In genomic region chrX:154821523-154821922, GRCh38 we compare ENCODE assay signal across 38 cellular contexts. TPM values are rescaled to one million over a fixed set of nuclear protein-coding genes. Genes with fewer than 3 reads are reported as not detected.
"Had no signal": no experiment of that assay in that cellular context is flagged by ENCODE, and none has a peak within 500 bp of the region (broad histone marks: within the 10 kb centered on the region; RNA-seq: fewer than 3 reads in every experiment).

No MANE protein-coding gene starts in this region.

- H3K27me3 Mint-ChIP-seq: stimulated activated naive CD8-positive, alpha-beta T cell treated with anti-CD3 and anti-CD28 coated beads, Interleukin-15, amount 100 ng/mL, for 72 hours had no signal

- H3K27me3 ChIP-seq: gastrocnemius medialis, heart left ventricle, hepatocyte, left lung, neural progenitor cell, right atrium auricular region, thyroid gland, vagina had no signal

- H3K36me3 ChIP-seq: gastrocnemius medialis, heart left ventricle, left lung, neural progenitor cell, prostate gland, right atrium auricular region, thyroid gland, vagina had no signal

- H3K4me1 Mint-ChIP-seq: nephron; stimulated activated naive CD8-positive, alpha-beta T cell treated with anti-CD3 and anti-CD28 coated beads, Interleukin-15, amount 100 ng/mL, for 72 hours had no signal

- H3K9ac ChIP-seq: neural progenitor cell had no signal

- H3K79me2 ChIP-seq: hepatocyte had no signal

- ATAC-seq: esophagus mucosa; gastrocnemius medialis; heart left ventricle; left cardiac atrium; left lung; naive thymus-derived CD4-positive, alpha-beta T cell; sciatic nerve; stimulated activated naive CD8-positive, alpha-beta T cell treated with anti-CD3 and anti-CD28 coated beads, Interleukin-15, amount 100 ng/mL, for 72 hours had no signal

- H3K9me3 Mint-ChIP-seq: naive thymus-derived CD4-positive, alpha-beta T cell; stimulated activated naive CD8-positive, alpha-beta T cell treated with anti-CD3 and anti-CD28 coated beads, Interleukin-15, amount 100 ng/mL, for 72 hours had no signal

- H3K4me2 ChIP-seq: hepatocyte, neural progenitor cell, smooth muscle cell had no signal

- H3K27ac Mint-ChIP-seq: naive thymus-derived CD4-positive, alpha-beta T cell; nephron; neural progenitor cell; stimulated activated naive CD8-positive, alpha-beta T cell treated with anti-CD3 and anti-CD28 coated beads, Interleukin-15, amount 100 ng/mL, for 72 hours had no signal

- H3K9me3 ChIP-seq: gastrocnemius medialis, heart left ventricle, left lung, prostate gland, right atrium auricular region, thyroid gland, vagina had no signal

- H3K27ac ChIP-seq: dorsolateral prefrontal cortex, epithelial cell of prostate, gastrocnemius medialis, heart left ventricle, hepatocyte, left lung, neural progenitor cell, prostate gland, right atrium auricular region, thyroid gland, vagina had no signal

- DNase-seq: cortex of kidney; dorsolateral prefrontal cortex; effector CD4-positive, alpha-beta T cell; foreskin fibroblast; gastrocnemius medialis; heart left ventricle; left cardiac atrium; left lung; mesenchymal stem cell; midbrain; naive thymus-derived CD4-positive, alpha-beta T cell; stimulated activated CD4-positive, alpha-beta T cell treated with anti-CD3 and anti-CD28 coated beads, Interleukin-12 subunit alpha, Interleukin-12 subunit beta, amount 100 ng/mL, for 4 hours; stimulated activated CD4-positive, alpha-beta T cell treated with anti-CD3 and anti-CD28 coated beads, Interleukin-1b, Interleukin-23, amount 100 ng/mL, for 48 hours; stimulated activated CD4-positive, alpha-beta T cell treated with anti-CD3 and anti-CD28 coated beads, Interleukin-4, amount 100 ng/mL, for 1 hour; stimulated activated CD8-positive, alpha-beta memory T cell treated with anti-CD3 and anti-CD28 coated beads, Interleukin-4, amount 100 ng/mL, for 48 hours; stimulated activated naive CD4-positive, alpha-beta T cell; stimulated activated naive CD8-positive, alpha-beta T cell treated with anti-CD3 and anti-CD28 coated beads, Interleukin-15, amount 100 ng/mL, for 72 hours; thyroid gland; trophoblast cell had no signal

- FAIRE-seq: islet of Langerhans had no signal

- H3K4me3 Mint-ChIP-seq: naive thymus-derived CD4-positive, alpha-beta T cell; nephron; neural progenitor cell; stimulated activated naive CD8-positive, alpha-beta T cell treated with anti-CD3 and anti-CD28 coated beads, Interleukin-15, amount 100 ng/mL, for 72 hours had no signal

- H3K4me1 ChIP-seq: gastrocnemius medialis, heart left ventricle, left lung, neural progenitor cell, prostate gland, right atrium auricular region, thyroid gland, vagina had no signal

- H3K4me3 ChIP-seq: dorsolateral prefrontal cortex, gastrocnemius medialis, heart left ventricle, hepatocyte, left lung, neural progenitor cell, prostate gland, right atrium auricular region, smooth muscle cell, thyroid gland, vagina had no signal

- H2AFZ ChIP-seq: hepatocyte, neural progenitor cell had no signal

- H3K36me3 Mint-ChIP-seq: naive thymus-derived CD4-positive, alpha-beta T cell; neural progenitor cell had no signal

RNA-seq across cellular contexts. Expression of gene SMIM9, which starts 12.9 kb away (rescaled TPM):
- total RNA-seq: esophagus mucosa; gastrocnemius medialis; hepatocyte; kidney epithelial cell; left cardiac atrium; left lung; lower leg skin; lung microvascular endothelial cell; mucosa of gallbladder; naive thymus-derived CD4-positive, alpha-beta T cell; osteocyte; prostate gland; right atrium auricular region; sciatic nerve; smooth muscle cell; subcutaneous adipose tissue; temporal lobe; thyroid gland; ureter; vagina had no signal
- polyA plus RNA-seq: heart left ventricle; hepatocyte; naive thymus-derived CD4-positive, alpha-beta T cell; smooth muscle cell had no signal
